In the genomic region with DNA sequence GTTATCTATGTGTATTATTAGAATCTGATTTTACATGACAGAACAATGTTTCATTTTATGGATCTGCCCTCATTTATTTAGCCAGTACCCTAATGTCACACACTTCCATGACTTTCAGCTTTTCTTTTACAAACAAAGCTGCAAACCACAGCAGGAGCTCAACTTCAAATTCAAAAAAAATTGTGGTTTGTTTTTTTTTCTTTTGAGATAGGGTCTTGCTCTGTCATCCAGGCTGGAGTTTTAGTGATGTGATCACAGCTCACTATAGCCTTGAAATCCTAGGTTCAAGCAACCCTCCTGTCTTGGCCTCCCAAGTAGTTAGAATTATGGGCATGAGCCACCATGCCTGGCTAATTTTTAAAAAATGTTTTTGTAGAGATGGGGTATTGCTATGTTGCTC, we compare ENCODE assay signal across 24 cellular contexts.
"Had no signal": no experiment of that assay in that cellular context is flagged by ENCODE, and none has a peak within 500 bp of the region (broad histone marks: within the 10 kb centered on the region; RNA-seq: fewer than 3 reads in every experiment).

No MANE protein-coding gene starts in this region.

- H3K4me3 ChIP-seq: lower lobe of right lung, mucosa of descending colon, neural progenitor cell, skin epidermis, stomach, suprapubic skin, upper lobe of left lung had no signal

- ATAC-seq: activated T-cell treated with anti-CD3 and anti-CD28 coated beads, Interleukin-2, amount 50 U/mL, for 4 hours; foreskin keratinocyte; left lobe of liver; lower lobe of right lung; mucosa of descending colon; stimulated activated memory B cell treated with anti-CD40 and anti-IgM and Interleukin-4, amounts not matched to agents 10 μg/mL and 1 μg/mL and 100 μg/mL, for 72 hours had no signal

- H3K36me3 ChIP-seq: lower lobe of right lung, neural progenitor cell, stomach, suprapubic skin, upper lobe of left lung had no signal

- H3K4me3 Mint-ChIP-seq: activated naive CD8-positive, alpha-beta T cell treated with anti-CD3 and anti-CD28 coated beads for 36 hours; activated T-cell treated with anti-CD3 and anti-CD28 coated beads, Interleukin-2, amount 50 U/mL, for 4 hours; immature natural killer cell; naive B cell; neural progenitor cell; stimulated activated memory B cell treated with anti-CD40 and anti-IgM and Interleukin-4, amounts not matched to agents 10 μg/mL and 1 μg/mL and 100 μg/mL, for 72 hours had no signal

- H3K36me3 Mint-ChIP-seq: activated naive CD8-positive, alpha-beta T cell treated with anti-CD3 and anti-CD28 coated beads for 36 hours; immature natural killer cell; naive B cell; neural progenitor cell; stimulated activated memory B cell treated with anti-CD40 and anti-IgM and Interleukin-4, amounts not matched to agents 10 μg/mL and 1 μg/mL and 100 μg/mL, for 72 hours had no signal

- H3K27ac ChIP-seq: foreskin keratinocyte, lower lobe of right lung, neural progenitor cell, skin epidermis, suprapubic skin, upper lobe of left lung had no signal

- H3K9me3 Mint-ChIP-seq: activated naive CD8-positive, alpha-beta T cell treated with anti-CD3 and anti-CD28 coated beads for 36 hours; activated T-cell treated with anti-CD3 and anti-CD28 coated beads, Interleukin-2, amount 50 U/mL, for 4 hours; immature natural killer cell; naive B cell; neural progenitor cell; stimulated activated memory B cell treated with anti-CD40 and anti-IgM and Interleukin-4, amounts not matched to agents 10 μg/mL and 1 μg/mL and 100 μg/mL, for 72 hours had no signal

- H2AFZ ChIP-seq: neural progenitor cell had no signal

- DNase-seq: activated CD4-positive, alpha-beta T cell treated with anti-CD3 and anti-CD28 coated beads for 1 hour; activated CD8-positive, alpha-beta memory T cell treated with anti-CD3 and anti-CD28 coated beads for 24 hours; activated CD8-positive, alpha-beta memory T cell treated with anti-CD3 and anti-CD28 coated beads, Interleukin-2, amount 50 U/mL, for 4 hours; activated naive CD4-positive, alpha-beta T cell treated with Interleukin-2 at 50 U/mL for 16 hours; activated naive CD8-positive, alpha-beta T cell treated with anti-CD3 and anti-CD28 coated beads for 36 hours; activated T-cell treated with anti-CD3 and anti-CD28 coated beads, Interleukin-2, amount 50 U/mL, for 4 hours; cerebellar nuclear complex; effector CD4-positive, alpha-beta T cell; foreskin keratinocyte; immature natural killer cell; lower lobe of right lung; mesendoderm; mucosa of descending colon; naive B cell; stimulated activated CD4-positive, alpha-beta T cell treated with anti-CD3 and anti-CD28 coated beads, Interleukin-2, amount 100 ng/mL, for 24 hours; stomach; T-helper 1 cell; upper lobe of left lung had no signal

- H3K4me2 ChIP-seq: neural progenitor cell had no signal

- H3K27me3 Mint-ChIP-seq: activated naive CD8-positive, alpha-beta T cell treated with anti-CD3 and anti-CD28 coated beads for 36 hours; naive B cell; progenitor cell of endocrine pancreas had no signal

- H3K9me3 ChIP-seq: lower lobe of right lung, mucosa of descending colon, stomach, suprapubic skin, upper lobe of left lung had no signal

- H3K4me1 Mint-ChIP-seq: activated naive CD8-positive, alpha-beta T cell treated with anti-CD3 and anti-CD28 coated beads for 36 hours; immature natural killer cell had no signal

- H3K27ac Mint-ChIP-seq: activated naive CD8-positive, alpha-beta T cell treated with anti-CD3 and anti-CD28 coated beads for 36 hours; naive B cell; progenitor cell of endocrine pancreas; stimulated activated memory B cell treated with anti-CD40 and anti-IgM and Interleukin-4, amounts not matched to agents 10 μg/mL and 1 μg/mL and 100 μg/mL, for 72 hours had no signal

- H3K27me3 ChIP-seq: foreskin keratinocyte, neural progenitor cell, stomach, suprapubic skin, upper lobe of left lung had no signal

- H3K9ac ChIP-seq: neural progenitor cell had no signal
